1 cellular context compared by ENCODE assay signal in the genomic region with DNA sequence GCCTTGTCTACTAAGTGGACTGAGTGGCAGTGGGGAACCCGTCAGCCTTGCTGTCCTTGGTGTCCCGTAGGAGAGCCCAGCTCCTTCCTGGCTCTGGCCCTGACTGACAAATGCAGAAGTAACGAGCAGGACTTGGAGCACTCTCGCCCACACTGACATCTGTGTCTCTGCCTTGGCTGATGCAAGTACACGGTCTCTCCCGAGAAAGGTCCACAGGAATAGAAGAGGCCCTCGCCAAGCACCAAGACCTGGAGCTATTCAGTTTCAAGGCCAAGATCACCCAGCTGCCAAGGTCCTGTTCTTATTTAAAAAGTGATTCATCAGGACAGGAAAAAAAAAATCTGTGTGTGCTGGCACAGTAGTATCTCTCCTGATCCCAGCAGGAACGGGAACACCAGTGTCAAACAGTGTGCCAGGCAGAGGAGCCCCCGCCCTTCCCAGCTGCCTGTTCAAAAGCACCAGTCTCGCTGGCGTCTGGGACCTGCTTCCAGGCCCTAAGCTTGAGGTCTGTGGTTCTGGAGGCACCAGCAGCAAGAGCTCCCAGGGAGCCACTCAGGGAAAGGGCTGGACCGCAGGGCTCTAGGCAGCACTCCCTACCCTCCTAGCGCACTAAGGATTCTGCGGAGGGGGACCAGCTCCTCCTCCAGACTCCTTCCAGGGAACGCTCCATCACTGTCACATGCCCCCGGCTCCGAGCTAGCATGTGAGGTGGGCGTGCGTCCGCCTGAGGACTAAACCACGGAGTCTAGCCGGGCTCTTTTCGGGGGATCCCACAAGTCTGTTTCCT.
TF ChIP-seq lines count a peak whose summit lies in the region.

No MANE protein-coding gene starts in this region.

TF ChIP-seq in HepG2, 621 proteins besides CTCF, POLR2A, EP300 and RAD21 (continued from another document):
- no peak for TF ChIP-seq POLR2G (IDR thresholded peaks at IDR 0.05; ENCODE audit: low read depth, low read length)
- TF ChIP-seq ZNF24 (IDR thresholded peaks at IDR 0.05) = no peak
- no peak for TF ChIP-seq ZNF282 (IDR thresholded peaks at IDR 0.05; ENCODE audit: partially characterized antibody)
- TF ChIP-seq NR1H2 (CRISPR knock-in tag; IDR thresholded peaks at IDR 0.05; ENCODE audit: borderline replicate concordance, low read depth) = no peak
- no peak for TF ChIP-seq TBX3 (IDR thresholded peaks at IDR 0.05; ENCODE audit: borderline replicate concordance)
- TF ChIP-seq ZNF207 (IDR thresholded peaks at IDR 0.05; ENCODE audit: borderline replicate concordance) = no peak
- TF ChIP-seq, protein P1, sequence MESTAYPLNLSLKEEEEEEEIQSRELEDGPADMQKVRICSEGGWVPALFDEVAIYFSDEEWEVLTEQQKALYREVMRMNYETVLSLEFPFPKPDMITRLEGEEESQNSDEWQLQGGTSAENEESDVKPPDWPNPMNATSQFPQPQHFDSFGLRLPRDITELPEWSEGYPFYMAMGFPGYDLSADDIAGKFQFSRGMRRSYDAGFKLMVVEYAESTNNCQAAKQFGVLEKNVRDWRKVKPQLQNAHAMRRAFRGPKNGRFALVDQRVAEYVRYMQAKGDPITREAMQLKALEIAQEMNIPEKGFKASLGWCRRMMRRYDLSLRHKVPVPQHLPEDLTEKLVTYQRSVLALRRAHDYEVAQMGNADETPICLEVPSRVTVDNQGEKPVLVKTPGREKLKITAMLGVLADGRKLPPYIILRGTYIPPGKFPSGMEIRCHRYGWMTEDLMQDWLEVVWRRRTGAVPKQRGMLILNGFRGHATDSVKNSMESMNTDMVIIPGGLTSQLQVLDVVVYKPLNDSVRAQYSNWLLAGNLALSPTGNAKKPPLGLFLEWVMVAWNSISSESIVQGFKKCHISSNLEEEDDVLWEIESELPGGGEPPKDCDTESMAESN (CRISPR knock-in tag; conservative IDR thresholded peaks at IDR 0.05) = no peak
- TF ChIP-seq, protein P2, sequence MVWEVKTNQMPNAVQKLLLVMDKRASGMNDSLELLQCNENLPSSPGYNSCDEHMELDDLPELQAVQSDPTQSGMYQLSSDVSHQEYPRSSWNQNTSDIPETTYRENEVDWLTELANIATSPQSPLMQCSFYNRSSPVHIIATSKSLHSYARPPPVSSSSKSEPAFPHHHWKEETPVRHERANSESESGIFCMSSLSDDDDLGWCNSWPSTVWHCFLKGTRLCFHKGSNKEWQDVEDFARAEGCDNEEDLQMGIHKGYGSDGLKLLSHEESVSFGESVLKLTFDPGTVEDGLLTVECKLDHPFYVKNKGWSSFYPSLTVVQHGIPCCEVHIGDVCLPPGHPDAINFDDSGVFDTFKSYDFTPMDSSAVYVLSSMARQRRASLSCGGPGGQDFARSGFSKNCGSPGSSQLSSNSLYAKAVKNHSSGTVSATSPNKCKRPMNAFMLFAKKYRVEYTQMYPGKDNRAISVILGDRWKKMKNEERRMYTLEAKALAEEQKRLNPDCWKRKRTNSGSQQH (CRISPR knock-in tag; IDR thresholded peaks at IDR 0.05; ENCODE audit: low read depth) = no peak
